23 cellular contexts compared by ENCODE assay signal in genomic region chr22:43706151-43706550, GRCh38.
DNase-seq lines count a peak whose midpoint lies in the region; ATAC-seq and TF ChIP-seq lines count a peak whose summit lies in the region.
"Had no signal": no experiment of that assay in that cellular context is flagged by ENCODE, and none has a peak within 500 bp of the region (broad histone marks: within the 10 kb centered on the region; RNA-seq: fewer than 3 reads in every experiment).

No MANE protein-coding gene starts in this region.

- intact Hi-C loops in natural killer cell (cut with micrococcal nuclease), result no loop called here

- H2BK120ac ChIP-seq in H9 (ENCODE audit: low read depth, low read length, poor library complexity, severe bottlenecking), result no peak overlapping the region

- no peak for ATAC-seq in natural killer cell
- ATAC-seq: HCT116 had no signal

- H3K9ac ChIP-seq in H9 (ENCODE audit: extremely low read depth, insufficient read length, low read length) (no peak overlapping the region), NT2/D1 (ENCODE audit: insufficient read length, low read depth) (no peak overlapping the region), SK-N-SH (no peak overlapping the region)

- H3K14ac ChIP-seq in H9 (ENCODE audit: insufficient read depth, low read length), result no peak overlapping the region

- no peak overlapping the region for H3K23ac ChIP-seq in H9 (ENCODE audit: insufficient read length, low read depth, low read length)

- H2AK5ac ChIP-seq in H9 (ENCODE audit: insufficient read length, low read length), result no peak overlapping the region

- no peak overlapping the region for H4K91ac ChIP-seq in H9 (ENCODE audit: insufficient read length, low read depth, low read length)

- TF ChIP-seq CTCF in H9 (conservative IDR thresholded peaks at IDR 0.05) (no peak), natural killer cell (IDR thresholded peaks at IDR 0.05) (no peak), SK-N-SH (IDR thresholded peaks at IDR 0.05) (no peak)

- POLR2A ChIA-PET in SK-N-SH (lab: Yijun Ruan, JAX), result no interaction called here

- H3T11ph ChIP-seq in H9 (ENCODE audit: low read length), result no peak overlapping the region

- no peak overlapping the region for H4K8ac ChIP-seq in H9 (replicated peaks; ENCODE audit: insufficient read length, low read depth, low read length)

- H3K27me3 ChIP-seq in H9 (ENCODE audit: insufficient read depth, low read length) (no peaks in the 10 kb centered on the region), NT2/D1 (ENCODE audit: insufficient read depth, insufficient read length) (no peaks in the 10 kb centered on the region), iPS DF 6.9 (ENCODE audit: control insufficient read depth, insufficient read depth, low read length) (no peaks in the 10 kb centered on the region), SK-N-SH (ENCODE audit: insufficient read depth) (no peaks in the 10 kb centered on the region)
- H3K27me3 ChIP-seq: MG63 had no signal

- no peaks in the 10 kb centered on the region for H3F3A ChIP-seq in SK-N-SH (replicated peaks; ENCODE audit: insufficient read depth)

- H3K36me3 ChIP-seq in NT2/D1 (ENCODE audit: insufficient read depth, insufficient read length, low read length) (no peaks in the 10 kb centered on the region), iPS DF 6.9 (ENCODE audit: control insufficient read depth, insufficient read depth, low read length) (no peaks in the 10 kb centered on the region), SK-N-SH (replicated peaks in 1 of 2; ENCODE audit: control insufficient read depth in 1 of 2, insufficient read depth in 2 of 2, low read length in 1 of 2) (no peaks in the 10 kb centered on the region)
- H3K36me3 ChIP-seq: MG63 had no signal

- WGBS in H9 (ENCODE audit: extremely low coverage, insufficient read length, low lambda C conversion rate), result no CpG with 5 or more reads among the region's 3 CpGs
- no CpG with 5 or more reads among the region's 3 CpGs for WGBS in iPS DF 6.9 (ENCODE audit: insufficient coverage, insufficient read length)
- WGBS in SK-N-SH (ENCODE audit: low lambda C conversion rate), result 58% methylated on average over 3 of the region's 3 CpGs

- no peak overlapping the region for H4K5ac ChIP-seq in H9 (ENCODE audit: insufficient read length, low read depth, low read length)

- no peaks in the 10 kb centered on the region for H4K20me1 ChIP-seq in H9 (ENCODE audit: control insufficient read depth, insufficient read depth, insufficient read length)
- H4K20me1 ChIP-seq in SK-N-SH (ENCODE audit: insufficient read depth), result no peaks in the 10 kb centered on the region

- H3K9me3 ChIP-seq in H9 (ENCODE audit: control insufficient read depth, low read depth, low read length) (no peaks in the 10 kb centered on the region), NT2/D1 (ENCODE audit: insufficient read depth, low read length) (peaks cover 23% of the 10 kb centered on the region), iPS DF 6.9 (ENCODE audit: control insufficient read depth, insufficient read depth, low read length) (no peaks in the 10 kb centered on the region; the same call in 1 of the 2 replicates), SK-N-SH (no peaks in the 10 kb centered on the region)
- H3K9me3 ChIP-seq: Caco-2 had no signal

- H3K23me2 ChIP-seq in H9 (ENCODE audit: insufficient read length, low read depth, low read length, poor library complexity, severe bottlenecking), result no peaks in the 10 kb centered on the region

- H2AFZ ChIP-seq in H9 (ENCODE audit: low read length) (no peak overlapping the region), SK-N-SH (ENCODE audit: low read depth) (no peak overlapping the region)

- H3K27me3 Mint-ChIP-seq in H9 (ENCODE audit: low read depth) (no peaks in the 10 kb centered on the region; the same call in 1 of the 2 replicates), natural killer cell (ENCODE audit: low read depth in 2 of 2) (peaks cover 12 to 22% of the 10 kb centered on the region in 2 donors)

- no peak overlapping the region for H2BK5ac ChIP-seq in H9 (ENCODE audit: insufficient read length, low read length)

- CTCF ChIA-PET in SK-N-SH (lab: Yijun Ruan, JAX), result no interaction called here

- H3K4me3 ChIP-seq in NT2/D1 (ENCODE audit: insufficient read length, low read depth) (no peak overlapping the region), iPS DF 6.9 (ENCODE audit: low read length) (no peak overlapping the region), SK-N-SH (ENCODE audit: low read depth in 2 of 2, low read length in 1 of 2) (no peak overlapping the region)
- H3K4me3 ChIP-seq: MG63, SK-N-MC had no signal

- no peaks in the 10 kb centered on the region for H3K9me2 ChIP-seq in SK-N-SH

- H3K27ac Mint-ChIP-seq in H9, result no peak overlapping the region
- no peak overlapping the region for H3K27ac Mint-ChIP-seq in natural killer cell
- H3K27ac Mint-ChIP-seq: CD4-positive, CD25-positive, alpha-beta regulatory T cell; IgD-negative memory B cell had no signal

- H2BK20ac ChIP-seq in H9 (ENCODE audit: low read depth, low read length, poor library complexity, severe bottlenecking), result no peak overlapping the region

- H3K36me3 Mint-ChIP-seq in H9 (ENCODE audit: insufficient read depth in 1 of 3, low read depth in 3 of 3) (peaks cover 10 to 30% (median 14%) of the 10 kb centered on the region in 3 experiments), natural killer cell (peaks cover 14% of the 10 kb centered on the region)

- H2BK12ac ChIP-seq in H9 (ENCODE audit: insufficient read length, low read depth, low read length), result no peak overlapping the region

- H3K27ac ChIP-seq in H9 (ENCODE audit: insufficient read length, low read depth, low read length) (no peak overlapping the region), iPS DF 6.9 (ENCODE audit: low read length) (no peak overlapping the region), SK-N-SH (ENCODE audit: low read depth in 2 of 2, low read length in 1 of 2) (no peak overlapping the region)
- H3K27ac ChIP-seq: HL-60, SK-N-MC had no signal

- H3K4me1 ChIP-seq in H9 (ENCODE audit: insufficient read depth, low read length), result peaks cover 2% of the 10 kb centered on the region; the same call in 1 of the 2 replicates
- no peaks in the 10 kb centered on the region for H3K4me1 ChIP-seq in NT2/D1 (ENCODE audit: insufficient read depth, insufficient read length)
- H3K4me1 ChIP-seq in iPS DF 6.9 (ENCODE audit: control insufficient read depth, insufficient read depth, low read length), result no peaks in the 10 kb centered on the region
- H3K4me1 ChIP-seq in SK-N-SH (ENCODE audit: control insufficient read depth in 1 of 2, insufficient read depth in 2 of 2, low read depth in 1 of 2, low read length in 1 of 2), result no peaks in the 10 kb centered on the region
- H3K4me1 ChIP-seq: Caco-2 had no signal

- no peak overlapping the region for H3K56ac ChIP-seq in H9 (ENCODE audit: insufficient read length, low read depth, low read length)

- H3K4ac ChIP-seq in H9 (ENCODE audit: low read depth, low read length), result no peak overlapping the region

- H3K9me3 Mint-ChIP-seq in H9 (peaks cover 28 to 37% of the 10 kb centered on the region in 2 experiments), natural killer cell (peaks cover 9 to 11% of the 10 kb centered on the region in 2 donors)

- peak overlapping the region; percentile 28 for H3K4me2 ChIP-seq in H9 (ENCODE audit: insufficient read depth, insufficient read length, low read length)
- no peak overlapping the region for H3K4me2 ChIP-seq in SK-N-SH

- no peak overlapping the region for H2BK15ac ChIP-seq in H9 (ENCODE audit: low read depth, low read length)

- no peaks in the 10 kb centered on the region for H3K79me1 ChIP-seq in H9 (ENCODE audit: insufficient read depth, low read depth, low read length, poor library complexity, severe bottlenecking)

- TF ChIP-seq RAD21 in SK-N-SH (IDR thresholded peaks at IDR 0.05; ENCODE audit: low read length), result no peak

- no peak overlapping the region for H3K4me3 Mint-ChIP-seq in H9
- H3K4me3 Mint-ChIP-seq in natural killer cell, result no peak overlapping the region
- H3K4me3 Mint-ChIP-seq: CD4-positive, CD25-positive, alpha-beta regulatory T cell; IgD-negative memory B cell had no signal

- TF ChIP-seq EP300 in SK-N-SH (IDR thresholded peaks at IDR 0.05; ENCODE audit: borderline replicate concordance in 1 of 2, low read depth in 1 of 2, low read length in 1 of 2), result no peak

- DNase-seq in H9, result peak; percentile 75
- peak; percentile 58 for DNase-seq in NT2/D1 (ENCODE audit: low read depth, low spot score)
- DNase-seq in iPS DF 6.9 (ENCODE audit: low read depth, low spot score), result peak; percentile 35
- no peak for DNase-seq in natural killer cell
- DNase-seq in GM03348 (ENCODE audit: low spot score), result no peak
- no peak for DNase-seq in CD1c-positive myeloid dendritic cell (ENCODE audit: extremely low spot score)
- DNase-seq in SK-N-SH, result no peak
- DNase-seq: Caco-2; CD4-positive, CD25-positive, alpha-beta regulatory T cell; DMS153; EL; Karpas-422; MG63; NCI-H1092; NCI-H1436 treated with DMSO at 0.1 percent for 48 hours; NCI-H2081 treated with DMSO at 0.1 percent for 48 hours; NCI-H510A; NCI-H774; SHP77 had no signal

- no peak overlapping the region for H3K18ac ChIP-seq in H9 (ENCODE audit: insufficient read length, low read depth, low read length)

- H3K79me2 ChIP-seq in H9 (ENCODE audit: insufficient read depth, low read length), result no peaks in the 10 kb centered on the region
- H3K79me2 ChIP-seq in SK-N-SH (ENCODE audit: insufficient read depth), result no peaks in the 10 kb centered on the region

- peaks cover 24 to 25% of the 10 kb centered on the region in 2 experiments for H3K4me1 Mint-ChIP-seq in H9
- H3K4me1 Mint-ChIP-seq in natural killer cell, result no peaks in the 10 kb centered on the region
- H3K4me1 Mint-ChIP-seq: CD4-positive, CD25-positive, alpha-beta regulatory T cell; IgD-negative memory B cell had no signal

TF ChIP-seq in SK-N-SH, 30 proteins besides CTCF, POLR2A, EP300 and RAD21 (continues in another document):
- TF ChIP-seq EZH2phosphoT487 (IDR thresholded peaks at IDR 0.05; ENCODE audit: borderline replicate concordance, low read depth) (no peak), YY1 (IDR thresholded peaks at IDR 0.05; ENCODE audit: low read depth) (no peak), GATA2 (CRISPR knock-in tag; IDR thresholded peaks at IDR 0.05) (no peak), TEAD4 (IDR thresholded peaks at IDR 0.05; ENCODE audit: borderline replicate concordance, insufficient read depth) (no peak), JUND (IDR thresholded peaks at IDR 0.05) (no peak), MXI1 (IDR thresholded peaks at IDR 0.05; ENCODE audit: low read depth, low read length) (no peak), FOXJ3 (CRISPR knock-in tag; IDR thresholded peaks at IDR 0.05) (no peak), NFIC (IDR thresholded peaks at IDR 0.05; ENCODE audit: borderline replicate concordance) (no peak), FOSL2 (IDR thresholded peaks at IDR 0.05; ENCODE audit: borderline replicate concordance, low read depth) (no peak), GABPA (IDR thresholded peaks at IDR 0.05; ENCODE audit: low read depth) (no peak)

Comparison
In these comparisons a context has a peak if more than half of its experiments do, and no peak if none do; other contexts are left out.
1. DNase-seq: peak in H9 (single experiment), NT2/D1 (single experiment) and iPS DF 6.9 (single experiment); none in natural killer cell (single experiment), GM03348 (single experiment), CD1c-positive myeloid dendritic cell (single experiment) and SK-N-SH (single experiment).